ENCODE assay signal across 9 cellular contexts in genomic region chr17:10197362-10197720, GRCh38. TPM values are rescaled to one million over a fixed set of nuclear protein-coding genes. Genes with fewer than 3 reads are reported as not detected.
DNase-seq lines count a peak whose midpoint lies in the region; TF ChIP-seq lines count a peak whose summit lies in the region.
"Had no signal": no experiment of that assay in that cellular context is flagged by ENCODE, and none has a peak within 500 bp of the region (broad histone marks: within the 10 kb centered on the region; RNA-seq: fewer than 3 reads in every experiment).

No MANE protein-coding gene starts in this region.

- H3K27me3 ChIP-seq in CD8-positive, alpha-beta memory T cell (ENCODE audit: insufficient read depth, low read length, poor library complexity, severe bottlenecking), result peaks cover 9% of the 10 kb centered on the region
- H3K27me3 ChIP-seq in colonic mucosa (peaks cover 18% of the 10 kb centered on the region), sigmoid colon (peaks cover 0 to 29% (median 10%) of the 10 kb centered on the region in 3 donors)

- TF ChIP-seq CTCF in colonic mucosa (IDR thresholded peaks at IDR 0.05) (no peak), sigmoid colon (IDR thresholded peaks at IDR 0.05) (no peak)

- no peak overlapping the region for H3K4me3 ChIP-seq in CD8-positive, alpha-beta memory T cell (ENCODE audit: low read length)
- H3K4me3 ChIP-seq in colonic mucosa (peak overlapping the region; percentile 52), sigmoid colon (peak overlapping the region; percentile 39 to 78 (median 64))

- no peak for TF ChIP-seq EP300 in sigmoid colon (IDR thresholded peaks at IDR 0.05)

- 41 to 50% methylated on average over 11 of the region's 11 CpGs for WGBS in sigmoid colon, 2 donors

- H3K9me3 ChIP-seq in CD8-positive, alpha-beta memory T cell (ENCODE audit: low read length), result no peaks in the 10 kb centered on the region
- H3K9me3 ChIP-seq in colonic mucosa (no peaks in the 10 kb centered on the region), sigmoid colon (peaks cover 0 to 12% (median 10%) of the 10 kb centered on the region in 4 donors)

- peaks cover 6% of the 10 kb centered on the region for H3K4me1 ChIP-seq in CD8-positive, alpha-beta memory T cell (ENCODE audit: insufficient read depth, low read length)
- H3K4me1 ChIP-seq in colonic mucosa, result no peaks in the 10 kb centered on the region
- peaks cover 0 to 21% (median 18%) of the 10 kb centered on the region in 4 donors for H3K4me1 ChIP-seq in sigmoid colon

- TF ChIP-seq POLR2A in sigmoid colon (IDR thresholded peaks at IDR 0.05), result no peak

- no peak for DNase-seq in CD8-positive, alpha-beta memory T cell
- DNase-seq in colonic mucosa, result no peak
- peak; percentile 81 for DNase-seq in islet precursor cell
- DNase-seq in sigmoid colon, result peak; percentile 74
- DNase-seq in activated naive CD4-positive, alpha-beta T cell treated with anti-CD3 and anti-CD28 coated beads, Interleukin-2, amount 50 U/mL, for 16 hours, result no peak
- no peak for DNase-seq in COR-L47 (lab: John Stamatoyannopoulos, UW)
- DNase-seq in HUDEP-2 (lab: John Stamatoyannopoulos, UW; ENCODE audit: unreplicated experiment in 76 of 76), result no peak
- DNase-seq in T-helper 9 cell, result no peak
- DNase-seq: NCI-H510A treated with DMSO at 0.1 percent for 48 hours had no signal

- no peak overlapping the region for H3K27ac Mint-ChIP-seq in CD8-positive, alpha-beta memory T cell

- peaks cover 0 to 20% (median 0%) of the 10 kb centered on the region in 3 donors for H3K36me3 Mint-ChIP-seq in CD8-positive, alpha-beta memory T cell

- H3K4me3 Mint-ChIP-seq in CD8-positive, alpha-beta memory T cell, result peak overlapping the region in 5 of 7 donors; percentile 3 to 72 (median 36)

- H3K9ac ChIP-seq in colonic mucosa (ENCODE audit: low read depth in 2 of 2, low read length in 2 of 2), result peak overlapping the region; percentile 23 to 54

- CTCF ChIA-PET in CD8-positive, alpha-beta memory T cell (lab: Charles Lee), result no interaction called here

- H3K36me3 ChIP-seq in CD8-positive, alpha-beta memory T cell (ENCODE audit: insufficient read depth, low read length), result no peaks in the 10 kb centered on the region
- H3K36me3 ChIP-seq in colonic mucosa (no peaks in the 10 kb centered on the region), sigmoid colon (no peaks in the 10 kb centered on the region)

- no peak overlapping the region for H3K27ac ChIP-seq in CD8-positive, alpha-beta memory T cell (ENCODE audit: low read depth, low read length)
- no peak overlapping the region for H3K27ac ChIP-seq in colonic mucosa
- H3K27ac ChIP-seq in sigmoid colon, result peak overlapping the region; percentile 58 to 66 (median 61)

- intact Hi-C loops in colonic mucosa (cut with DNase I) (no loop called here), sigmoid colon (cut with DNase I) (no loop called here)

- peaks cover 10 to 15% (median 12%) of the 10 kb centered on the region in 3 donors for H3K4me1 Mint-ChIP-seq in CD8-positive, alpha-beta memory T cell

- H3K9me3 Mint-ChIP-seq in CD8-positive, alpha-beta memory T cell, result peaks cover 6 to 23% (median 22%) of the 10 kb centered on the region in 5 donors

- POLR2A ChIA-PET in CD8-positive, alpha-beta memory T cell (lab: Charles Lee), result no interaction called here

- H3K27me3 Mint-ChIP-seq in CD8-positive, alpha-beta memory T cell, result peaks cover 25 to 32% of the 10 kb centered on the region in 2 donors

RNA-seq across cellular contexts. Expression of gene GAS7, which starts 1.1 kb away (rescaled TPM):
- 1 to 10 TPM; 1.9 to 3.3 TPM for total RNA-seq in CD8-positive, alpha-beta memory T cell
- polyA plus RNA-seq in CD8-positive, alpha-beta memory T cell, result 4.4 TPM
- 10 to 100 TPM in 1 of 2 donors, 1 to 10 TPM in 1; 4.7 to 17.0 TPM for total RNA-seq in colonic mucosa
- total RNA-seq in sigmoid colon, result 10 to 100 TPM; 35.1 to 67.6 (median 59.5) TPM
- polyA plus RNA-seq in sigmoid colon, result 10 to 100 TPM in 1 of 3 donors, 1 to 10 TPM in 2; 6.5 to 17.9 (median 9.6) TPM

Comparison
In these comparisons a context has a peak if more than half of its experiments do, and no peak if none do; other contexts are left out.
1. DNase-seq: peak in islet precursor cell (single experiment) and sigmoid colon (single experiment); none in CD8-positive, alpha-beta memory T cell (0 of 5), colonic mucosa (single experiment), activated naive CD4-positive, alpha-beta T cell treated with anti-CD3 and anti-CD28 coated beads, Interleukin-2, amount 50 U/mL, for 16 hours (single experiment), COR-L47 (single experiment), HUDEP-2 (0 of 76) and T-helper 9 cell (single experiment).
2. H3K27ac ChIP-seq: peak in sigmoid colon (4 of 4); none in CD8-positive, alpha-beta memory T cell (single experiment) and colonic mucosa (single experiment).